In genomic region chr3:50358355-50358926, GRCh38 we compare ENCODE assay signal across 8 cellular contexts. TPM values are rescaled to one million over a fixed set of nuclear protein-coding genes. Genes with fewer than 3 reads are reported as not detected.
DNase-seq lines count a peak whose midpoint lies in the region; ATAC-seq and TF ChIP-seq lines count a peak whose summit lies in the region.

No MANE protein-coding gene starts in this region.

- H3K4me3 ChIP-seq in RWPE2 (ENCODE audit: severe bottlenecking) = peak overlapping the region; percentile 56
- peak overlapping the region; percentile 85 to 98 (median 92) for H3K4me3 ChIP-seq in esophagus squamous epithelium
- peak overlapping the region; percentile 68 to 87 for H3K4me3 ChIP-seq in prostate gland

- H3K36me3 ChIP-seq in ES-I3 (ENCODE audit: insufficient read depth, low read length) (0 out of 2 replicates have a peak, but pooled peaks cover 2% of the 10 kb centered on the region), RWPE2 (ENCODE audit: low read depth) (peaks cover 27% of the 10 kb centered on the region), esophagus squamous epithelium (peaks cover 20 to 51% (median 23%) of the 10 kb centered on the region in 3 donors), prostate gland (no peaks in the 10 kb centered on the region)

- TF ChIP-seq POLR2A in esophagus squamous epithelium (IDR thresholded peaks at IDR 0.05) = no peak
- no peak for TF ChIP-seq POLR2A in prostate gland (IDR thresholded peaks at IDR 0.05)

- H3K9ac ChIP-seq in ES-I3 (ENCODE audit: low read depth, low read length) = peak overlapping the region; percentile 83

- H3K9me3 ChIP-seq in ES-I3 (ENCODE audit: control insufficient read depth, insufficient read depth, low read length) (no peaks in the 10 kb centered on the region), RWPE2 (ENCODE audit: severe bottlenecking) (no peaks in the 10 kb centered on the region), esophagus squamous epithelium (no peaks in the 10 kb centered on the region), prostate gland (no peaks in the 10 kb centered on the region)

- DNase-seq in RWPE2 (ENCODE audit: low spot score) (no peak), esophagus squamous epithelium (lab: John Stamatoyannopoulos, UW) (no peak), prostate gland (ENCODE audit: low spot score) (no peak), posterior vena cava (ENCODE audit: low spot score) (no peak), NCI-H345 treated with DMSO at 0.1 percent for 48 hours (lab: John Stamatoyannopoulos, UW; ENCODE audit: unreplicated experiment) (no peak)

- H3K4me1 ChIP-seq in ES-I3 (ENCODE audit: insufficient read depth, low read length) (peaks cover 15% of the 10 kb centered on the region; the same call in 1 of the 2 replicates), RWPE2 (ENCODE audit: insufficient read depth, poor library complexity, severe bottlenecking) (peaks cover 13% of the 10 kb centered on the region), esophagus squamous epithelium (peaks cover 31 to 56% (median 36%) of the 10 kb centered on the region in 3 donors), prostate gland (replicated peaks) (peaks cover 24% of the 10 kb centered on the region)

- peak overlapping the region; percentile 31 for H3K27ac ChIP-seq in RWPE2 (ENCODE audit: poor library complexity, severe bottlenecking)
- H3K27ac ChIP-seq in esophagus squamous epithelium = peak overlapping the region; percentile 86 to 97 (median 94)
- H3K27ac ChIP-seq in prostate gland = peak overlapping the region; percentile 83 to 85

- WGBS in esophagus squamous epithelium, 2 donors = 20 to 60% methylated on average over 1 to 7 of the region's 25 CpGs
- 26% methylated on average over 25 of the region's 25 CpGs for WGBS in prostate gland

- intact Hi-C loops in esophagus squamous epithelium (cut with DNase I) = no loop called here
- intact Hi-C loops in prostate gland (cut with DNase I) = loop anchor here (5.0 to 10.0 kb wide), 2 partner anchors 254 to 1026 kb away; partner anchors contain the start of genes CISH and MANF
- intact Hi-C loops in posterior vena cava (cut with DNase I) = no loop called here

- no peaks in the 10 kb centered on the region for H3K27me3 ChIP-seq in RWPE2 (ENCODE audit: insufficient read depth, poor library complexity, severe bottlenecking)
- H3K27me3 ChIP-seq in esophagus squamous epithelium = no peaks in the 10 kb centered on the region
- H3K27me3 ChIP-seq in prostate gland (replicated peaks; ENCODE audit: insufficient read depth) = no peaks in the 10 kb centered on the region

- TF ChIP-seq CTCF in RWPE2 (IDR thresholded peaks at IDR 0.05; ENCODE audit: poor library complexity, severe bottlenecking) (no peak), esophagus squamous epithelium (IDR thresholded peaks at IDR 0.05) (no peak), prostate gland (IDR thresholded peaks at IDR 0.05) (no peak)

- ATAC-seq in RWPE2 (ENCODE audit: low read depth) (no peak), GM21390 (IDR thresholded peaks at IDR 0.05; ENCODE audit: unreplicated experiment) (no peak), HG02938 (IDR thresholded peaks at IDR 0.05; ENCODE audit: unreplicated experiment) (no peak)

RNA-seq across cellular contexts. Expression of gene TMEM115, which starts 0.9 kb away (rescaled TPM):
- total RNA-seq in esophagus squamous epithelium (10 to 100 TPM; 24.2 to 41.6 (median 30.6) TPM), prostate gland (10 to 100 TPM; 73.0 to 76.7 TPM), posterior vena cava (10 to 100 TPM; 29.3 TPM)

RNA-seq across cellular contexts. Expression of gene CYB561D2, which starts 7.8 kb away (rescaled TPM):
- total RNA-seq in esophagus squamous epithelium (10 to 100 TPM; 18.1 to 21.9 (median 20.5) TPM), prostate gland (10 to 100 TPM; 33.2 to 39.9 TPM), posterior vena cava (10 to 100 TPM in 1 of 2 donors, 1 to 10 TPM in 1; 7.9 to 10.5 TPM)

RNA-seq across cellular contexts. Expression of gene NPRL2, which starts 7.9 kb away (rescaled TPM):
- total RNA-seq in esophagus squamous epithelium = 10 to 100 TPM; 10.4 to 21.2 (median 16.1) TPM
- total RNA-seq in prostate gland = 10 to 100 TPM; 22.8 to 32.1 TPM
- total RNA-seq in posterior vena cava = 10 to 100 TPM; 10.6 to 17.4 TPM

RNA-seq across cellular contexts. Expression of gene ZMYND10, which starts 12.9 kb away (rescaled TPM):
- total RNA-seq in esophagus squamous epithelium (1 to 10 TPM in 1 of 4 donors, not detected in 3; 1.1 TPM), prostate gland (10 to 100 TPM in 1 of 2 donors, 1 to 10 TPM in 1; 1.6 to 41.9 TPM), posterior vena cava (under 1 TPM; 0.23 to 0.24 TPM)

RNA-seq across cellular contexts. Expression of gene RASSF1, which starts 17.8 kb away (rescaled TPM):
- total RNA-seq in esophagus squamous epithelium (10 to 100 TPM; 11.9 to 31.7 (median 24.9) TPM), prostate gland (10 to 100 TPM; 23.8 to 36.6 TPM), posterior vena cava (10 to 100 TPM; 31.3 to 40.3 TPM)

Comparison
In these comparisons a context has a peak if more than half of its experiments do, and no peak if none do; other contexts are left out.
1. H3K27ac ChIP-seq: peak in every context shown above with its lines; median percentile 94 in esophagus squamous epithelium; 84 in prostate gland; 31 in RWPE2.